In the genomic region with DNA sequence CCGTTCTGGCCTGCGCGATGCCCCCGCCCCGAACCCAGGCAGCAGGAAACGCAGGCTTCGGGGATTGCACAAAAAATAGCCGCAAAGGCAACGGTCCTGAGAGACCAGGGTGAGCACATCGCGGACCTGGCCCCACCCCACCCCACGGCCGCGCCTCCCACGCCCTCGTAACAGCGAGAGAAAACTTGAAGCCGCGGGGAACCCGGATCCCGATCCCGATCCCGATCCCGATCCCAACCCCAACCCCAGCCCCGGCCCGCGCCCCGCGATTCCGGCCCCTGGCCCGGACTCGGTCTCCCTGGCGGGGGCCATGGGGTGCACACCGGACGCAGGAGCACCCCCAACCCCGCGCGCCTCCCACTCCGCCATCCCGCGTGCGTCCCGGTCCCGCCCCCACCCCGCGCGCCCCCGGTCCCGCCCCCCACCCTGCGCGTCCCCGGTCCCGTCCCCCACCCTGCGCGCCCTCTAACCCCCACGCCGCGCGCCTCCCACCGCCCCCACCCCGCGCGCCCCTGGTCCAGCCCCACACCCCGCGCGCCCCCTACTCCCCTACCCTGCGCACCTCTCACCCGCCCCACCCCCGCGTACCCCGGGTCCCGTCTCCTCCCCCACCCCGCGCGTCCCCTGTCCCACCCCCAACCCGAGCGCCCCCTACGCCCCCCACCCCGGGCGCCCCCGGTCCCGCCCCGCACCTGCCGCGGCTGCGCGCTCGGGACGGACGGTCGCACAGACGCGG, we compare ENCODE assay signal across 8 cellular contexts. TPM values are rescaled to one million over a fixed set of nuclear protein-coding genes. Genes with fewer than 3 reads are reported as not detected.
DNase-seq lines count a peak whose midpoint lies in the region; ATAC-seq and TF ChIP-seq lines count a peak whose summit lies in the region.

No MANE protein-coding gene starts in this region.

- H3K27ac Mint-ChIP-seq in dendritic cell treated with granulocyte-macrophage colony-stimulating factor and Interleukin-4, amounts not matched to agents 40 ng/mL and 50 ng/mL, for 4 days, result peak overlapping the region; percentile 82
- H3K27ac Mint-ChIP-seq in stimulated activated naive CD8-positive, alpha-beta T cell treated with anti-CD3 and anti-CD28 coated beads, Interleukin-15, amount 100 ng/mL, for 72 hours, result peak overlapping the region in 1 of 2 donors; percentile 97

- in situ Hi-C loops in HAP-1 (cut with MboI; ENCODE audit: low sequenced_read_pairs), result loop anchor here (10.0 kb wide), 1 partner anchor 169 kb away; no protein-coding TSS in a partner anchor

- H3K36me3 ChIP-seq in A673 (ENCODE audit: insufficient read depth, low read length, poor library complexity, severe bottlenecking) (peaks cover 46% of the 10 kb centered on the region), HAP-1 (replicated peaks) (peaks cover 68% of the 10 kb centered on the region), lower lobe of right lung (peaks cover 50% of the 10 kb centered on the region)

- no peaks in the 10 kb centered on the region for H3K27me3 Mint-ChIP-seq in dendritic cell treated with granulocyte-macrophage colony-stimulating factor and Interleukin-4, amounts not matched to agents 40 ng/mL and 50 ng/mL, for 4 days
- H3K27me3 Mint-ChIP-seq in stimulated activated naive CD8-positive, alpha-beta T cell treated with anti-CD3 and anti-CD28 coated beads, Interleukin-15, amount 100 ng/mL, for 72 hours, result no peaks in the 10 kb centered on the region

- H3K4me1 ChIP-seq in A673 (ENCODE audit: insufficient read depth, low read length, poor library complexity, severe bottlenecking) (peaks cover 19% of the 10 kb centered on the region), HAP-1 (peaks cover 21% of the 10 kb centered on the region), lower lobe of right lung (peaks cover 72% of the 10 kb centered on the region)

- peaks cover 62% of the 10 kb centered on the region for H3K36me3 Mint-ChIP-seq in dendritic cell treated with granulocyte-macrophage colony-stimulating factor and Interleukin-4, amounts not matched to agents 40 ng/mL and 50 ng/mL, for 4 days (ENCODE audit: low read depth)

- H3K27ac ChIP-seq in A673 (ENCODE audit: low read depth, low read length, poor library complexity, severe bottlenecking) (peak overlapping the region; percentile 89), lower lobe of right lung (peak overlapping the region; percentile 97)

- CTCF ChIA-PET in A673 (lab: Charles Lee), result no interaction called here

- BruUV-seq in A673 (replicated peaks; lab: Mats Ljungman, UMichigan), result no TSS peak

- peak overlapping the region; percentile 70 for H3K4me3 Mint-ChIP-seq in dendritic cell treated with granulocyte-macrophage colony-stimulating factor and Interleukin-4, amounts not matched to agents 40 ng/mL and 50 ng/mL, for 4 days
- H3K4me3 Mint-ChIP-seq in stimulated activated naive CD8-positive, alpha-beta T cell treated with anti-CD3 and anti-CD28 coated beads, Interleukin-15, amount 100 ng/mL, for 72 hours, result peak overlapping the region; percentile 90 to 93

- H3K4me3 ChIP-seq in A673 (ENCODE audit: low read depth, low read length, poor library complexity, severe bottlenecking), result peak overlapping the region; percentile 85
- peak overlapping the region; percentile 81 for H3K4me3 ChIP-seq in HAP-1
- peak overlapping the region; percentile 97 for H3K4me3 ChIP-seq in lower lobe of right lung

- TF ChIP-seq CTCF in A673 (conservative IDR thresholded peaks at IDR 0.05; ENCODE audit: low read depth, low read length) (no peak), lower lobe of right lung (IDR thresholded peaks at IDR 0.05) (no peak)

- H3K9me3 ChIP-seq in A673 (ENCODE audit: low read depth, low read length, poor library complexity, severe bottlenecking), result no peaks in the 10 kb centered on the region
- H3K9me3 ChIP-seq in HAP-1, result no peaks in the 10 kb centered on the region
- no peaks in the 10 kb centered on the region for H3K9me3 ChIP-seq in lower lobe of right lung

- peaks cover 55% of the 10 kb centered on the region for H3K4me1 Mint-ChIP-seq in dendritic cell treated with granulocyte-macrophage colony-stimulating factor and Interleukin-4, amounts not matched to agents 40 ng/mL and 50 ng/mL, for 4 days (ENCODE audit: low read depth)
- peaks cover 71% of the 10 kb centered on the region for H3K4me1 Mint-ChIP-seq in stimulated activated naive CD8-positive, alpha-beta T cell treated with anti-CD3 and anti-CD28 coated beads, Interleukin-15, amount 100 ng/mL, for 72 hours

- no peaks in the 10 kb centered on the region for H3K27me3 ChIP-seq in A673 (replicated peaks; ENCODE audit: insufficient read depth, low read depth, low read length, poor library complexity)
- H3K27me3 ChIP-seq in HAP-1 (ENCODE audit: low read depth), result no peaks in the 10 kb centered on the region
- no peaks in the 10 kb centered on the region for H3K27me3 ChIP-seq in lower lobe of right lung (ENCODE audit: low read depth)

- ATAC-seq in lower lobe of right lung, result peak; percentile 22 to 29
- ATAC-seq in stimulated activated naive CD8-positive, alpha-beta T cell treated with anti-CD3 and anti-CD28 coated beads, Interleukin-15, amount 100 ng/mL, for 72 hours, result no peak
- ATAC-seq in GM19328 (IDR thresholded peaks at IDR 0.05; ENCODE audit: unreplicated experiment), result no peak

- peak; percentile 36 for DNase-seq in A673 (ENCODE audit: low spot score)
- peak in 1 of 2 experiments; percentile 64 for DNase-seq in HAP-1 (ENCODE audit: low spot score in 2 of 2)
- peak; percentile 58 for DNase-seq in T-helper 9 cell
- DNase-seq in lower lobe of right lung, result peak; percentile 85
- DNase-seq in stimulated activated naive CD8-positive, alpha-beta T cell treated with anti-CD3 and anti-CD28 coated beads, Interleukin-15, amount 100 ng/mL, for 72 hours, result peak; percentile 42 to 45
- DNase-seq in NCI-H2029 treated with DMSO at 0.1 percent for 48 hours (lab: John Stamatoyannopoulos, UW), result no peak

- POLR2A ChIA-PET in A673 (lab: Charles Lee; ENCODE audit: low non-redundant PET), result no interaction called here

- no peaks in the 10 kb centered on the region for H3K9me3 Mint-ChIP-seq in dendritic cell treated with granulocyte-macrophage colony-stimulating factor and Interleukin-4, amounts not matched to agents 40 ng/mL and 50 ng/mL, for 4 days
- H3K9me3 Mint-ChIP-seq in stimulated activated naive CD8-positive, alpha-beta T cell treated with anti-CD3 and anti-CD28 coated beads, Interleukin-15, amount 100 ng/mL, for 72 hours, result no peaks in the 10 kb centered on the region

- intact Hi-C loops in A673 (cut with micrococcal nuclease; ENCODE audit: unreplicated experiment) (no loop called here), lower lobe of right lung (cut with DNase I) (no loop called here)
- intact Hi-C loops in dendritic cell treated with granulocyte-macrophage colony-stimulating factor and Interleukin-4, amounts not matched to agents 40 ng/mL and 50 ng/mL, for 4 days (cut with micrococcal nuclease), result loop anchor here (1.0 to 10.0 kb wide), 4 partner anchors 29 to 177 kb away; a partner anchor contains a TSS

RNA-seq across cellular contexts. Expression of a gene that starts 29.0 kb away (rescaled TPM):
- 60.9 and 69.9 TPM in 2 replicates for total RNA-seq in A673 (2021)
- total RNA-seq in lower lobe of right lung, result 20.7 TPM

RNA-seq across cellular contexts. Expression of a gene that starts 29.1 kb away (rescaled TPM):
- 5.9 and 7.5 TPM in 2 replicates for total RNA-seq in A673 (2021)
- 7.1 TPM for total RNA-seq in lower lobe of right lung

Comparison
In these comparisons a context has a peak if more than half of its experiments do, and no peak if none do; other contexts are left out.
1. ATAC-seq: peak in lower lobe of right lung (2 of 2); none in stimulated activated naive CD8-positive, alpha-beta T cell treated with anti-CD3 and anti-CD28 coated beads, Interleukin-15, amount 100 ng/mL, for 72 hours (single experiment) and GM19328 (single experiment).
2. Peak in every context shown above with its lines, with median percentiles within 50 percentile points of each other: H3K4me3 ChIP-seq.